ENCODE assay signal across 16 cellular contexts in the genomic region with DNA sequence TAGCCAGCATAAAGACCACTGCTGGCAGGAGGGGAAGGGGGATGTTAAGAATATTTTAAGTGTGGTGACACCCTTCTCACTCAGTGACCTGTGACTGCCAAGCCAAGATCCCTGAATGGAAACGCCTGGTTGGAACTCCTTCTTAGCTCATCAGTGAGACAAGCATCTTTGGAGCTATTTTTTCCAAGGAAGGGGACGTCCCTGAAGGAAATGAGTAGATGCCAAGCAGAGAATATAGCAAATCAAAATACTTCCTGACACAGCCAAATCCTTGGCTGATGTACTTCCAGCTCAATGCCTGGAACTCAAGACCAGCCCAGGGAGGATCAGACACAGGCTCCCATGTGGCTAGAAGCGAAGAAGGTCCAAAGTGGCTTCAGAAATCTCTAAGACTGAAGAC.
DNase-seq lines count a peak whose midpoint lies in the region; ATAC-seq and TF ChIP-seq lines count a peak whose summit lies in the region.
"Had no signal": no experiment of that assay in that cellular context is flagged by ENCODE, and none has a peak within 500 bp of the region (broad histone marks: within the 10 kb centered on the region; RNA-seq: fewer than 3 reads in every experiment).

No MANE protein-coding gene starts in this region.

- H3K27me3 ChIP-seq in aorta (ENCODE audit: control insufficient read depth in 1 of 2, insufficient read depth in 2 of 2, low read length in 1 of 2) (no peaks in the 10 kb centered on the region), MM.1S (replicated peaks; ENCODE audit: insufficient read depth, low read length) (no peaks in the 10 kb centered on the region)

- H3K27ac Mint-ChIP-seq in endothelial cell (ENCODE audit: unreplicated experiment): peak overlapping the region; percentile 100
- H3K27ac Mint-ChIP-seq: activated naive CD8-positive, alpha-beta T cell; CD4-positive, alpha-beta memory T cell; dendritic cell treated with granulocyte-macrophage colony-stimulating factor and Interleukin-4, amounts not matched to agents 40 ng/mL and 50 ng/mL, for 4 days; stimulated activated memory B cell treated with anti-CD40 and anti-IgM and Interleukin-4, amounts not matched to agents 10 μg/mL and 1 μg/mL and 100 μg/mL, for 72 hours had no signal

- H3K79me2 ChIP-seq in MM.1S (ENCODE audit: low read length): no peaks in the 10 kb centered on the region

- 20 to 22% methylated on average over 3 of the region's 3 CpGs for WGBS in aorta, 2 donors

- no peak overlapping the region for H3K9ac ChIP-seq in MM.1S (ENCODE audit: low read length)

- no peak for DNase-seq in endothelial cell (ENCODE audit: low spot score)
- peak; percentile 66 for DNase-seq in kidney tubule cell (ENCODE audit: low spot score)
- no peak for DNase-seq in sciatic nerve (ENCODE audit: low spot score)
- peak in 1 of 2 donors; percentile 52 for DNase-seq in aorta
- no peak for DNase-seq in stimulated activated CD4-positive, alpha-beta T cell treated with anti-CD3 and anti-CD28 coated beads, Interleukin-4, amount 100 ng/mL, for 1 hour
- no peak for DNase-seq in SKM-1 treated with dmso at 0.1 percent for 144 hours (lab: John Stamatoyannopoulos, UW; ENCODE audit: unreplicated experiment)
- DNase-seq in MM.1S: no peak
- DNase-seq: activated CD8-positive, alpha-beta memory T cell treated with anti-CD3 and anti-CD28 coated beads, Interleukin-2, amount 50 U/mL, for 4 hours; CD4-positive, alpha-beta memory T cell; GDM1; MV-4-11; stimulated activated CD4-positive, alpha-beta T cell treated with anti-CD3 and anti-CD28 coated beads, Interleukin-2, amount 100 ng/mL, for 48 hours had no signal

- H3K4me3 ChIP-seq in aorta (ENCODE audit: low read length in 2 of 2) (no peak overlapping the region), MM.1S (ENCODE audit: low read length) (no peak overlapping the region)

- H3K27me3 Mint-ChIP-seq in endothelial cell (ENCODE audit: unreplicated experiment): peaks cover 8% of the 10 kb centered on the region
- H3K27me3 Mint-ChIP-seq: dendritic cell treated with granulocyte-macrophage colony-stimulating factor and Interleukin-4, amounts not matched to agents 40 ng/mL and 50 ng/mL, for 4 days; stimulated activated memory B cell treated with anti-CD40 and anti-IgM and Interleukin-4, amounts not matched to agents 10 μg/mL and 1 μg/mL and 100 μg/mL, for 72 hours had no signal

- no peak overlapping the region for H3K4me3 Mint-ChIP-seq in endothelial cell (ENCODE audit: unreplicated experiment)
- H3K4me3 Mint-ChIP-seq: activated naive CD8-positive, alpha-beta T cell; CD4-positive, alpha-beta memory T cell; dendritic cell treated with granulocyte-macrophage colony-stimulating factor and Interleukin-4, amounts not matched to agents 40 ng/mL and 50 ng/mL, for 4 days; stimulated activated memory B cell treated with anti-CD40 and anti-IgM and Interleukin-4, amounts not matched to agents 10 μg/mL and 1 μg/mL and 100 μg/mL, for 72 hours had no signal

- no peak overlapping the region for H3K4me2 ChIP-seq in MM.1S (ENCODE audit: low read depth, low read length)

- peaks cover 0 to 1% of the 10 kb centered on the region in 2 donors for H3K36me3 ChIP-seq in aorta (ENCODE audit: control insufficient read depth in 1 of 2, insufficient read depth in 2 of 2, low read length in 1 of 2)
- no peaks in the 10 kb centered on the region for H3K36me3 ChIP-seq in MM.1S (replicated peaks; ENCODE audit: insufficient read depth, low read length)

- H4K20me1 ChIP-seq in MM.1S (ENCODE audit: insufficient read depth, low read length): no peaks in the 10 kb centered on the region

- H3K9me3 ChIP-seq in aorta (ENCODE audit: control insufficient read depth, low read length) (no peaks in the 10 kb centered on the region), MM.1S (replicated peaks; ENCODE audit: insufficient read depth, low read length) (no peaks in the 10 kb centered on the region)

- H3K9me3 Mint-ChIP-seq in endothelial cell (ENCODE audit: unreplicated experiment): no peaks in the 10 kb centered on the region
- H3K9me3 Mint-ChIP-seq: CD4-positive, alpha-beta memory T cell; dendritic cell treated with granulocyte-macrophage colony-stimulating factor and Interleukin-4, amounts not matched to agents 40 ng/mL and 50 ng/mL, for 4 days; stimulated activated memory B cell treated with anti-CD40 and anti-IgM and Interleukin-4, amounts not matched to agents 10 μg/mL and 1 μg/mL and 100 μg/mL, for 72 hours had no signal

- TF ChIP-seq CTCF in endothelial cell (IDR thresholded peaks at IDR 0.05; ENCODE audit: unreplicated experiment): no peak
- no peak for TF ChIP-seq CTCF in MM.1S (IDR thresholded peaks at IDR 0.05; ENCODE audit: low read length)

- intact Hi-C loops in sciatic nerve (cut with DNase I): no loop called here
- intact Hi-C loops in aorta (cut with DNase I): loop anchor here in 1 of 2 donors (5.0 kb wide), 1 partner anchor 33 kb away; no protein-coding TSS in a partner anchor

- ATAC-seq in sciatic nerve (peak; percentile 4), aorta (ENCODE audit: low FRiP score) (peak; percentile 57)
- ATAC-seq: HCT116; stimulated activated memory B cell treated with anti-CD40 and anti-IgM and Interleukin-4, amounts not matched to agents 10 μg/mL and 1 μg/mL and 100 μg/mL, for 72 hours had no signal

- H3K27ac ChIP-seq in aorta (ENCODE audit: low read depth in 1 of 2, low read length in 2 of 2) (peak overlapping the region; percentile 99 to 100), MM.1S (ENCODE audit: low read length) (no peak overlapping the region)

- H3K4me1 Mint-ChIP-seq in endothelial cell (ENCODE audit: unreplicated experiment): peaks cover 72% of the 10 kb centered on the region
- H3K4me1 Mint-ChIP-seq: CD4-positive, alpha-beta memory T cell; stimulated activated memory B cell treated with anti-CD40 and anti-IgM and Interleukin-4, amounts not matched to agents 10 μg/mL and 1 μg/mL and 100 μg/mL, for 72 hours had no signal

- peaks cover 26% of the 10 kb centered on the region for H3K36me3 Mint-ChIP-seq in endothelial cell (ENCODE audit: low read depth, unreplicated experiment)
- H3K36me3 Mint-ChIP-seq: activated naive CD8-positive, alpha-beta T cell; CD4-positive, alpha-beta memory T cell; stimulated activated memory B cell treated with anti-CD40 and anti-IgM and Interleukin-4, amounts not matched to agents 10 μg/mL and 1 μg/mL and 100 μg/mL, for 72 hours had no signal

- peaks cover 15 to 18% of the 10 kb centered on the region in 2 donors for H3K4me1 ChIP-seq in aorta (ENCODE audit: control insufficient read depth in 1 of 2, insufficient read depth in 2 of 2, low read length in 2 of 2)
- H3K4me1 ChIP-seq in MM.1S (ENCODE audit: low read length): no peaks in the 10 kb centered on the region

- H2AFZ ChIP-seq in MM.1S (ENCODE audit: low read length): no peak overlapping the region

- H3F3A ChIP-seq in MM.1S (ENCODE audit: insufficient read depth, low read length): no peaks in the 10 kb centered on the region

- H3K9me2 ChIP-seq in MM.1S (replicated peaks; ENCODE audit: insufficient read depth, low read length): no peaks in the 10 kb centered on the region
